In the genomic region with DNA sequence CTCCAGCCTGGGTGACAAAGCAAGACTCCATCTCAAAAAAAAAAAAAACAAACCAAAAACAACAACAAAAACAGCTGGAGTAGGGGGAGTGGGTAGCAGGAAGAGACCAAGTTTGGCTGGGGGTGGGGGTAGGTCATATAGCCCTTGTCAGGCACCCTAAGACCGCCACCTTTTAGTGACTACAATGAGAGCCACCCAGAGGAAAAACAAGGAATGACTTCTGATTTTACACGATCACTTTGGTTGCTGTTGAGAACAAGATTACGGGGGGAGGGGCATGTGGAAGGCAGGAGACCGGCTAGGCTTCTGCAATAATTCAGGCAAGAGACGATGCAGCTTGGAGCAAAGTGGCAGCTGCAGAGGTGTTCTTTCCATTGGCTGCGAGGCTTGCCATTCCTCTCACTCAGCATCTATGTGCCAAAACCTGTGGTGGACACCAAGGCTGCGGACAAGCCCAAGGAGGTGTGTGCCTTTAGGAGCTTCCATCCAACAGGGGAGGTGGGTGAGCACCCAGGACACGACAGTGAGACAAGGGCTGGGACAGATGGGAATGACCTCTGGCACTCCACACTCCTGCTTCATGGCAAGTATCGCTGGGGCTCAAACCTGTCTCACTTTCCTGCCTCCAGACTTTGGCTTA, we compare ENCODE assay signal across 9 cellular contexts. TPM values are rescaled to one million over a fixed set of nuclear protein-coding genes. Genes with fewer than 3 reads are reported as not detected.
DNase-seq lines count a peak whose midpoint lies in the region; ATAC-seq and TF ChIP-seq lines count a peak whose summit lies in the region.
"Had no signal": no experiment of that assay in that cellular context is flagged by ENCODE, and none has a peak within 500 bp of the region (broad histone marks: within the 10 kb centered on the region; RNA-seq: fewer than 3 reads in every experiment).

No MANE protein-coding gene starts in this region.

- no peak overlapping the region for H2AFZ ChIP-seq in OCI-LY7 (ENCODE audit: low read length)

- peaks cover 3% of the 10 kb centered on the region; the same call in 1 of the 2 replicates for H4K20me1 ChIP-seq in OCI-LY7 (ENCODE audit: insufficient read depth, low read length)

- H3K79me2 ChIP-seq in OCI-LY7 (ENCODE audit: insufficient read depth, low read depth, low read length) = peaks cover 27% of the 10 kb centered on the region

- POLR2A ChIA-PET in OCI-LY7 (lab: Charles Lee) = interaction anchor here (0.6 to 2.4 kb wide), 6 partner anchors 11 to 513 kb away, joined by 3 to 15 read pairs (median 4); partner anchors contain the start of genes ATF4 and RPL3

- 38 to 39% methylated on average over 9 of the region's 9 CpGs for WGBS in aorta, 2 donors

- H3K9me3 ChIP-seq in right atrium auricular region = no peaks in the 10 kb centered on the region
- H3K9me3 ChIP-seq in OCI-LY7 (ENCODE audit: low read length) = no peaks in the 10 kb centered on the region
- H3K9me3 ChIP-seq in duodenal mucosa (ENCODE audit: control insufficient read depth in 1 of 2, low read length in 2 of 2) = no peaks in the 10 kb centered on the region
- H3K9me3 ChIP-seq in gastrocnemius medialis = no peaks in the 10 kb centered on the region
- H3K9me3 ChIP-seq in aorta (ENCODE audit: control insufficient read depth, low read length) = no peaks in the 10 kb centered on the region
- H3K9me3 ChIP-seq: thoracic aorta had no signal

- peaks cover 12% of the 10 kb centered on the region for H3K36me3 ChIP-seq in right atrium auricular region
- peaks cover 44% of the 10 kb centered on the region for H3K36me3 ChIP-seq in OCI-LY7 (ENCODE audit: insufficient read depth, low read length)
- peaks cover 9 to 19% of the 10 kb centered on the region in 2 donors for H3K36me3 ChIP-seq in duodenal mucosa (ENCODE audit: control insufficient read depth in 1 of 2, insufficient read depth in 2 of 2, low read length in 2 of 2)
- H3K36me3 ChIP-seq in gastrocnemius medialis = peaks cover 0 to 5% of the 10 kb centered on the region in 2 donors
- H3K36me3 ChIP-seq in aorta (ENCODE audit: control insufficient read depth in 1 of 2, insufficient read depth in 2 of 2, low read length in 1 of 2) = no peaks in the 10 kb centered on the region

- H3K4me3 ChIP-seq in right atrium auricular region (no peak overlapping the region), OCI-LY7 (ENCODE audit: low read depth, low read length, poor library complexity, severe bottlenecking) (peak overlapping the region; percentile 97), duodenal mucosa (ENCODE audit: low read depth in 1 of 2, low read length in 2 of 2) (peak overlapping the region; percentile 85 to 96), gastrocnemius medialis (peak overlapping the region in 1 of 4 donors; percentile 81), aorta (ENCODE audit: low read length in 2 of 2) (no peak overlapping the region)

- no TSS peak for BruUV-seq in OCI-LY7 (replicated peaks; lab: Mats Ljungman, UMichigan)

- H3K27me3 ChIP-seq in right atrium auricular region = no peaks in the 10 kb centered on the region
- H3K27me3 ChIP-seq in duodenal mucosa (ENCODE audit: control insufficient read depth in 1 of 2, insufficient read depth in 2 of 2, low read length in 2 of 2) = no peaks in the 10 kb centered on the region
- no peaks in the 10 kb centered on the region for H3K27me3 ChIP-seq in gastrocnemius medialis
- no peaks in the 10 kb centered on the region for H3K27me3 ChIP-seq in aorta (ENCODE audit: control insufficient read depth in 1 of 2, insufficient read depth in 2 of 2, low read length in 1 of 2)

- H3K9me2 ChIP-seq in OCI-LY7 (ENCODE audit: insufficient read depth, low read length) = no peaks in the 10 kb centered on the region

- peak overlapping the region; percentile 81 for H3K4me2 ChIP-seq in OCI-LY7 (ENCODE audit: low read length)

- DNase-seq in Right ventricle myocardium inferior (ENCODE audit: missing footprints) (peak; percentile 28), right atrium auricular region (ENCODE audit: low spot score) (no peak), OCI-LY7 (ENCODE audit: low spot score) (peak; percentile 79), gastrocnemius medialis (no peak), aorta (no peak), A172 (ENCODE audit: low spot score) (no peak)

- in situ Hi-C loops in gastrocnemius medialis (cut with MboI; ENCODE audit: low sequenced_read_pairs in 4 of 4) = loop anchor here in 3 of 4 donors (10.0 to 25.0 kb wide), 5 partner anchors 126 to 831 kb away; partner anchors contain the start of genes ADSL (in 2 of the 3) and SGSM3 (in 1 of the 3)

- ATAC-seq in Right ventricle myocardium inferior (no peak), gastrocnemius medialis (no peak), HG03039 (IDR thresholded peaks at IDR 0.05; ENCODE audit: unreplicated experiment) (no peak), aorta (ENCODE audit: low FRiP score) (no peak)

- H3K4me1 ChIP-seq in right atrium auricular region (peaks cover 0 to 61% of the 10 kb centered on the region in 2 donors), OCI-LY7 (ENCODE audit: insufficient read depth, low read length, poor library complexity, severe bottlenecking) (peaks cover 73% of the 10 kb centered on the region), duodenal mucosa (ENCODE audit: control insufficient read depth in 1 of 2, insufficient read depth in 2 of 2, low read length in 2 of 2) (peaks cover 51 to 63% of the 10 kb centered on the region in 2 donors), gastrocnemius medialis (peaks cover 49 to 53% of the 10 kb centered on the region in 2 donors), aorta (ENCODE audit: control insufficient read depth in 1 of 2, insufficient read depth in 2 of 2, low read length in 2 of 2) (no peaks in the 10 kb centered on the region)

- CTCF ChIA-PET in OCI-LY7 (lab: Charles Lee; ENCODE audit: unreplicated experiment) = interaction anchor here (0.6 kb wide), 2 partner anchors 34 to 223 kb away, joined by 3 read pairs; no protein-coding TSS in a partner anchor

- intact Hi-C loops in Right ventricle myocardium inferior (cut with DNase I) (loop anchor here (5.0 kb wide), 2 partner anchors 214 to 511 kb away; partner anchors contain the start of gene RPL3), OCI-LY7 (cut with micrococcal nuclease; ENCODE audit: unreplicated experiment) (loop anchor here (10.0 kb wide), 2 partner anchors 414 to 644 kb away; partner anchors contain the start of gene TNRC6B), gastrocnemius medialis (cut with DNase I; ENCODE audit: low total_unique reads) (loop anchor here (5.0 kb wide), 3 partner anchors 379 to 816 kb away; partner anchors contain the start of genes ADSL and CBX7), aorta (cut with DNase I) (loop anchor here (5.0 to 10.0 kb wide), 7 partner anchors 134 to 1969 kb away; partner anchors contain the start of genes ADSL (in 2 of the 2), CDC42EP1 (in 1 of the 2), MRTFA (in 1 of the 2) and TAB1 (in 1 of the 2))

- TF ChIP-seq POLR2A in gastrocnemius medialis (IDR thresholded peaks at IDR 0.05) = no peak

- TF ChIP-seq CTCF in right atrium auricular region (IDR thresholded peaks at IDR 0.05) (no peak), OCI-LY7 (conservative IDR thresholded peaks at IDR 0.05; ENCODE audit: low read length) (peak; percentile 65), gastrocnemius medialis (IDR thresholded peaks at IDR 0.05 in 4 of 5, conservative IDR thresholded peaks at IDR 0.05 in 1 of 5) (peak in 1 of 5 experiments; percentile 16)

- H3K9ac ChIP-seq in duodenal mucosa (ENCODE audit: low read depth in 1 of 2, low read length in 2 of 2) = peak overlapping the region in 1 of 2 donors; percentile 16

- no peak overlapping the region for H3K27ac ChIP-seq in right atrium auricular region
- H3K27ac ChIP-seq in OCI-LY7 (ENCODE audit: low read depth, low read length, poor library complexity, severe bottlenecking) = peak overlapping the region; percentile 95
- H3K27ac ChIP-seq in duodenal mucosa (ENCODE audit: low read depth, low read length) = no peak overlapping the region
- peak overlapping the region; percentile 92 to 98 (median 94) for H3K27ac ChIP-seq in gastrocnemius medialis
- no peak overlapping the region for H3K27ac ChIP-seq in aorta (ENCODE audit: low read depth in 1 of 2, low read length in 2 of 2)
- H3K27ac ChIP-seq: thoracic aorta had no signal

RNA-seq across cellular contexts. Expression of gene RPS19BP1, which starts 1.7 kb away (rescaled TPM):
- total RNA-seq in Right ventricle myocardium inferior (61.9 TPM), right atrium auricular region (100 to 1,000 TPM in 1 of 2 donors, 10 to 100 TPM in 1; 88.1 to 135 TPM), OCI-LY7 (2022) (78.6 and 88.1 TPM in 2 replicates), gastrocnemius medialis (100 to 1,000 TPM in 2 of 4 donors, 10 to 100 TPM in 2; 72.2 to 128 (median 104) TPM), aorta (10 to 100 TPM; 50.4 to 51.8 TPM)
- 148 and 185 TPM in 2 replicates for total RNA-seq in OCI-LY7 (2014; rRNA removed; shearing (Covaris generic))
- polyA plus RNA-seq in aorta = 100 to 1,000 TPM; 159 to 160 TPM
- 81.4 and 87.3 TPM in 2 replicates for total RNA-seq in A172 (2014; rRNA removed; shearing (Covaris generic))

RNA-seq across cellular contexts. Expression of gene ATF4, which starts 10.4 kb away (rescaled TPM):
- 204 TPM for total RNA-seq in Right ventricle myocardium inferior
- 100 to 1,000 TPM; 155 to 256 TPM for total RNA-seq in right atrium auricular region
- total RNA-seq in OCI-LY7 (2014; rRNA removed; shearing (Covaris generic)) = 716 and 720 TPM in 2 replicates
- 732 and 779 TPM in 2 replicates for total RNA-seq in OCI-LY7 (2022)
- 100 to 1,000 TPM; 480 to 666 (median 533) TPM for total RNA-seq in gastrocnemius medialis
- 100 to 1,000 TPM; 305 to 381 TPM for total RNA-seq in aorta
- 100 to 1,000 TPM; 515 to 759 TPM for polyA plus RNA-seq in aorta
- 90.9 and 114 TPM in 2 replicates for total RNA-seq in A172 (2014; rRNA removed; shearing (Covaris generic))

RNA-seq across cellular contexts. Expression of gene MIEF1, which starts 28.7 kb away (rescaled TPM):
- total RNA-seq in Right ventricle myocardium inferior (17.3 TPM), right atrium auricular region (10 to 100 TPM; 14.4 to 22.1 TPM), OCI-LY7 (2022) (51.9 and 55.0 TPM in 2 replicates), gastrocnemius medialis (10 to 100 TPM; 11.4 to 25.4 (median 12.9) TPM), aorta (10 to 100 TPM; 15.5 to 20.1 TPM)
- 32.5 and 34.1 TPM in 2 replicates for total RNA-seq in OCI-LY7 (2014; rRNA removed; shearing (Covaris generic))
- 1 to 10 TPM; 8.0 to 8.3 TPM for polyA plus RNA-seq in aorta
- 14.0 and 15.8 TPM in 2 replicates for total RNA-seq in A172 (2014; rRNA removed; shearing (Covaris generic))

RNA-seq across cellular contexts. Expression of gene CACNA1I, which starts 39.7 kb away (rescaled TPM):
- not detected for total RNA-seq in Right ventricle myocardium inferior
- total RNA-seq in right atrium auricular region = under 1 TPM in 1 of 2 donors, not detected in 1; 0.08 TPM
- 0.03 TPM in 2 replicates for total RNA-seq in OCI-LY7 (2014; rRNA removed; shearing (Covaris generic))
- total RNA-seq in OCI-LY7 (2022) = 0.17 TPM in 1 of 2 replicates, not detected in the other
- total RNA-seq in gastrocnemius medialis = not detected
- under 1 TPM; 0.16 to 0.33 TPM for total RNA-seq in aorta
- polyA plus RNA-seq in aorta = not detected
- total RNA-seq in A172 (2014; rRNA removed; shearing (Covaris generic)) = 0.02 and 0.05 TPM in 2 replicates

Comparison
In these comparisons a context has a peak if more than half of its experiments do, and no peak if none do; other contexts are left out.
1. DNase-seq: peak in Right ventricle myocardium inferior (single experiment) and OCI-LY7 (single experiment); none in right atrium auricular region (single experiment), gastrocnemius medialis (0 of 2), aorta (0 of 2) and A172 (single experiment).
2. H3K27ac ChIP-seq: peak in OCI-LY7 (single experiment) and gastrocnemius medialis (4 of 4); none in right atrium auricular region (0 of 2), duodenal mucosa (single experiment) and aorta (0 of 2).
3. H3K4me3 ChIP-seq: peak in OCI-LY7 (single experiment) and duodenal mucosa (2 of 2); none in right atrium auricular region (0 of 2) and aorta (0 of 2).